Comparison of ENCODE assay signal across 22 cellular contexts in genomic region chr1:241250465-241250864, GRCh38.
A peak's percentile ranks its signal among the peaks of the same experiment; 100 is the strongest.
DNase-seq lines count a peak whose midpoint lies in the region; ATAC-seq and TF ChIP-seq lines count a peak whose summit lies in the region.
"Had no signal": no experiment of that assay in that cellular context is flagged by ENCODE, and none has a peak within 500 bp of the region (broad histone marks: within the 10 kb centered on the region; RNA-seq: fewer than 3 reads in every experiment).

No MANE protein-coding gene starts in this region.

- POLR2A ChIA-PET in WTC11 (lab: Charles Lee), result no interaction called here

- H3K4me1 Mint-ChIP-seq in WTC11 (peaks cover 15% of the 10 kb centered on the region), natural killer cell (no peaks in the 10 kb centered on the region)
- H3K4me1 Mint-ChIP-seq: activated CD8-positive, alpha-beta memory T cell treated with anti-CD3 and anti-CD28 coated beads, Interleukin-2, amount 10 ng/mL, durations not matched to agents 7 days and 5 days; activated naive CD8-positive, alpha-beta T cell treated with anti-CD3 and anti-CD28 coated beads, Interleukin-2, amount 10 ng/mL, durations not matched to agents 7 days and 5 days; activated T-helper 17 cell treated with anti-CD3 and anti-CD28 coated beads, Interleukin-2, amount 50 U/mL, for 72 hours; CD14-positive monocyte had no signal

- H3K27ac Mint-ChIP-seq in WTC11, result no peak overlapping the region
- no peak overlapping the region for H3K27ac Mint-ChIP-seq in natural killer cell
- H3K27ac Mint-ChIP-seq: activated CD8-positive, alpha-beta memory T cell treated with anti-CD3 and anti-CD28 coated beads, Interleukin-2, amount 10 ng/mL, durations not matched to agents 7 days and 5 days; activated naive CD8-positive, alpha-beta T cell treated with anti-CD3 and anti-CD28 coated beads, Interleukin-2, amount 10 ng/mL, durations not matched to agents 7 days and 5 days; activated T-helper 17 cell treated with anti-CD3 and anti-CD28 coated beads, Interleukin-2, amount 50 U/mL, for 72 hours; CD14-positive monocyte; T-helper 2 cell treated with Interferon-gamma antibody and Interleukin-4, amounts not matched to agents 5 μg/mL and 100 μg/mL, for 36 hours had no signal

- DNase-seq in COLO668 (lab: John Stamatoyannopoulos, UW; ENCODE audit: unreplicated experiment), result peak; percentile 73
- DNase-seq in NCI-H1417 treated with DMSO at 0.1 percent for 48 hours (lab: John Stamatoyannopoulos, UW), result peak; percentile 87
- DNase-seq in NCI-H345 (lab: John Stamatoyannopoulos, UW), result peak; percentile 94
- DNase-seq in WTC11 (ENCODE audit: low spot score), result no peak
- DNase-seq in GDM1 (lab: John Stamatoyannopoulos, UW), result no peak
- DNase-seq in HCEC 1CT, result no peak
- DNase-seq in natural killer cell, result no peak
- no peak for DNase-seq in coronary artery (ENCODE audit: low spot score)
- DNase-seq: activated CD8-positive, alpha-beta memory T cell treated with anti-CD3 and anti-CD28 coated beads, Interleukin-2, amount 10 ng/mL, durations not matched to agents 7 days and 5 days; activated naive CD8-positive, alpha-beta T cell treated with anti-CD3 and anti-CD28 coated beads, Interleukin-2, amount 10 ng/mL, durations not matched to agents 7 days and 5 days; body of pancreas; DND-41; NCI-H226; stimulated activated naive CD4-positive, alpha-beta T cell treated with Interleukin-2 at 50 U/mL for 16 hours had no signal

- H3K4me3 Mint-ChIP-seq in WTC11, result no peak overlapping the region
- no peak overlapping the region for H3K4me3 Mint-ChIP-seq in natural killer cell
- H3K4me3 Mint-ChIP-seq: activated CD8-positive, alpha-beta memory T cell treated with anti-CD3 and anti-CD28 coated beads, Interleukin-2, amount 10 ng/mL, durations not matched to agents 7 days and 5 days; activated naive CD8-positive, alpha-beta T cell treated with anti-CD3 and anti-CD28 coated beads, Interleukin-2, amount 10 ng/mL, durations not matched to agents 7 days and 5 days; activated T-helper 17 cell treated with anti-CD3 and anti-CD28 coated beads, Interleukin-2, amount 50 U/mL, for 72 hours; CD14-positive monocyte; T-helper 2 cell treated with Interferon-gamma antibody and Interleukin-4, amounts not matched to agents 5 μg/mL and 100 μg/mL, for 36 hours had no signal

- intact Hi-C loops in natural killer cell (cut with micrococcal nuclease), result no loop called here

- no peaks in the 10 kb centered on the region for H3K27me3 Mint-ChIP-seq in WTC11 (ENCODE audit: low read depth)
- no peaks in the 10 kb centered on the region for H3K27me3 Mint-ChIP-seq in natural killer cell (ENCODE audit: low read depth in 2 of 2)
- H3K27me3 Mint-ChIP-seq: activated CD8-positive, alpha-beta memory T cell treated with anti-CD3 and anti-CD28 coated beads, Interleukin-2, amount 10 ng/mL, durations not matched to agents 7 days and 5 days; activated naive CD8-positive, alpha-beta T cell treated with anti-CD3 and anti-CD28 coated beads, Interleukin-2, amount 10 ng/mL, durations not matched to agents 7 days and 5 days; activated T-helper 17 cell treated with anti-CD3 and anti-CD28 coated beads, Interleukin-2, amount 50 U/mL, for 72 hours had no signal

- H3K9me3 Mint-ChIP-seq in WTC11, result peaks cover 34% of the 10 kb centered on the region
- H3K9me3 Mint-ChIP-seq in natural killer cell, result peaks cover 6 to 29% of the 10 kb centered on the region in 2 donors

- ATAC-seq in WTC11, result peak; percentile 56; the same call in 1 of the 2 replicates
- ATAC-seq in natural killer cell, result no peak
- ATAC-seq: activated CD8-positive, alpha-beta memory T cell treated with anti-CD3 and anti-CD28 coated beads, Interleukin-2, amount 10 ng/mL, durations not matched to agents 7 days and 5 days; activated T-helper 17 cell treated with anti-CD3 and anti-CD28 coated beads, Interleukin-2, amount 50 U/mL, for 72 hours; body of pancreas; foreskin keratinocyte; left lobe of liver; sciatic nerve had no signal

- TF ChIP-seq CTCF in WTC11 (IDR thresholded peaks at IDR 0.05) (no peak), natural killer cell (IDR thresholded peaks at IDR 0.05) (no peak), coronary artery (IDR thresholded peaks at IDR 0.05) (no peak)

- no peak overlapping the region for H3K27ac ChIP-seq in coronary artery
- H3K27ac ChIP-seq: body of pancreas, epithelial cell of prostate, foreskin keratinocyte, tibial nerve had no signal

- H3K4me3 ChIP-seq in coronary artery, result no peak overlapping the region
- H3K4me3 ChIP-seq: body of pancreas, tibial nerve had no signal

- CTCF ChIA-PET in WTC11 (lab: Charles Lee), result no interaction called here

- peaks cover 17% of the 10 kb centered on the region for H3K36me3 Mint-ChIP-seq in WTC11
- H3K36me3 Mint-ChIP-seq in natural killer cell, result peaks cover 5% of the 10 kb centered on the region
- H3K36me3 Mint-ChIP-seq: activated CD8-positive, alpha-beta memory T cell treated with anti-CD3 and anti-CD28 coated beads, Interleukin-2, amount 10 ng/mL, durations not matched to agents 7 days and 5 days; activated naive CD8-positive, alpha-beta T cell treated with anti-CD3 and anti-CD28 coated beads, Interleukin-2, amount 10 ng/mL, durations not matched to agents 7 days and 5 days; CD14-positive monocyte had no signal

TF ChIP-seq in WTC11, 78 proteins besides CTCF, POLR2A, EP300 and RAD21:
- TF ChIP-seq NR2C2 (CRISPR knock-in tag; IDR thresholded peaks at IDR 0.05) (no peak), EMX1 (CRISPR knock-in tag; IDR thresholded peaks at IDR 0.05) (no peak), TEAD1 (CRISPR knock-in tag; IDR thresholded peaks at IDR 0.05) (no peak), GTF2I (CRISPR knock-in tag; conservative IDR thresholded peaks at IDR 0.05) (no peak), CREM (CRISPR knock-in tag; IDR thresholded peaks at IDR 0.05) (no peak), ZBTB43 (CRISPR knock-in tag; IDR thresholded peaks at IDR 0.05) (no peak), ATF3 (CRISPR knock-in tag; conservative IDR thresholded peaks at IDR 0.05) (no peak)
- TF ChIP-seq, protein P1, sequence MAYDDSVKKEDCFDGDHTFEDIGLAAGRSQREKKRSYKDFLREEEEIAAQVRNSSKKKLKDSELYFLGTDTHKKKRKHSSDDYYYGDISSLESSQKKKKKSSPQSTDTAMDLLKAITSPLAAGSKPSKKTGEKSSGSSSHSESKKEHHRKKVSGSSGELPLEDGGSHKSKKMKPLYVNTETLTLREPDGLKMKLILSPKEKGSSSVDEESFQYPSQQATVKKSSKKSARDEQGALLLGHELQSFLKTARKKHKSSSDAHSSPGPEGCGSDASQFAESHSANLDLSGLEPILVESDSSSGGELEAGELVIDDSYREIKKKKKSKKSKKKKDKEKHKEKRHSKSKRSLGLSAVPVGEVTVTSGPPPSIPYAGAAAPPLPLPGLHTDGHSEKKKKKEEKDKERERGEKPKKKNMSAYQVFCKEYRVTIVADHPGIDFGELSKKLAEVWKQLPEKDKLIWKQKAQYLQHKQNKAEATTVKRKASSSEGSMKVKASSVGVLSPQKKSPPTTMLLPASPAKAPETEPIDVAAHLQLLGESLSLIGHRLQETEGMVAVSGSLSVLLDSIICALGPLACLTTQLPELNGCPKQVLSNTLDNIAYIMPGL (CRISPR knock-in tag; IDR thresholded peaks at IDR 0.05), result no peak
- TF ChIP-seq, protein P2, sequence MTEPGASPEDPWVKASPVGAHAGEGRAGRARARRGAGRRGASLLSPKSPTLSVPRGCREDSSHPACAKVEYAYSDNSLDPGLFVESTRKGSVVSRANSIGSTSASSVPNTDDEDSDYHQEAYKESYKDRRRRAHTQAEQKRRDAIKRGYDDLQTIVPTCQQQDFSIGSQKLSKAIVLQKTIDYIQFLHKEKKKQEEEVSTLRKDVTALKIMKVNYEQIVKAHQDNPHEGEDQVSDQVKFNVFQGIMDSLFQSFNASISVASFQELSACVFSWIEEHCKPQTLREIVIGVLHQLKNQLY (CRISPR knock-in tag; IDR thresholded peaks at IDR 0.05), result no peak

Comparison
In these comparisons a context has a peak if more than half of its experiments do, and no peak if none do; other contexts are left out.
1. DNase-seq: peak in COLO668 (single experiment), NCI-H1417 treated with DMSO at 0.1 percent for 48 hours (single experiment) and NCI-H345 (single experiment); none in WTC11 (single experiment), GDM1 (single experiment), HCEC 1CT (single experiment), natural killer cell (single experiment) and coronary artery (single experiment).